Comparison of ENCODE assay signal across 16 cellular contexts in the genomic region with DNA sequence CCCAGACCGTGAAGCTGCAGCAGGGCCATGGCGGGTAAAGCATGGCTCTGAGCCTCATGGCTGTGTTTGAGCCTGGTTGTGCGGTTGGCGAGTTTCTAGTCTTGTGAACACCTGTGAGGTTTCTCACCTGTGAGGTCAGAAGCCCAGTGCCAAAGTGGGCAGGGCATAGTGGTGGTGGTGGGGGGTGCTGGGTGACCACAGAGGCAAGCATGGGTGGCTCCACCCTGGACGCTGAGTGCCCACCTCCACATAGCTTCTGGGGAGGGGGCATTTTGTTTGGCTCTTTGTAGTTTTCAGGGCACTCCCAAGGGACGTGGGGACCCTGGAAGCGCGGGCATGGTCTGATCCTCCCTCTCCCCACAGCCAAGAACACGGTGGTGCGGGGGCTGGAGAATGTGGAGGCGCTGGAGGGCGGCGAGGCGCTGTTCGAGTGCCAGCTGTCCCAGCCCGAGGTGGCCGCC.
"Had no signal": no experiment of that assay in that cellular context is flagged by ENCODE, and none has a peak within 500 bp of the region (broad histone marks: within the 10 kb centered on the region; RNA-seq: fewer than 3 reads in every experiment).

No MANE protein-coding gene starts in this region.

- H3K27me3 Mint-ChIP-seq: activated CD4-positive, alpha-beta memory T cell treated with anti-CD3 and anti-CD28 coated beads, Interleukin-2, amount 10 ng/mL, durations not matched to agents 7 days and 5 days; activated CD4-positive, alpha-beta T cell treated with anti-CD3 and anti-CD28 coated beads for 36 hours; activated T-cell treated with anti-CD3 and anti-CD28 coated beads, Interleukin-2, amount 50 U/mL, for 24 hours; natural killer cell treated with Interleukin-12 subunit alpha and Interleukin-12 subunit beta and Interleukin-15 and Interleukin-18, amount 100 ng/mL, for 72 hours had no signal

- ATAC-seq: activated CD4-positive, alpha-beta T cell treated with anti-CD3 and anti-CD28 coated beads for 36 hours; gastroesophageal sphincter; left lung; natural killer cell treated with Interleukin-12 subunit alpha and Interleukin-12 subunit beta and Interleukin-15 and Interleukin-18, amount 100 ng/mL, for 72 hours had no signal

- H3K9me3 ChIP-seq: SK-N-SH had no signal

- H3K27ac ChIP-seq: breast epithelium, gastroesophageal sphincter, left lung, skin epidermis, VCaP had no signal

- H3K4me3 ChIP-seq: breast epithelium, gastroesophageal sphincter, left lung, skin epidermis had no signal

- H3K27ac Mint-ChIP-seq: activated CD4-positive, alpha-beta memory T cell treated with anti-CD3 and anti-CD28 coated beads, Interleukin-2, amount 10 ng/mL, durations not matched to agents 7 days and 5 days; activated CD4-positive, alpha-beta T cell treated with anti-CD3 and anti-CD28 coated beads for 36 hours; activated T-cell treated with anti-CD3 and anti-CD28 coated beads, Interleukin-2, amount 50 U/mL, for 24 hours; natural killer cell treated with Interleukin-12 subunit alpha and Interleukin-12 subunit beta and Interleukin-15 and Interleukin-18, amount 100 ng/mL, for 72 hours had no signal

- H3K4me1 ChIP-seq: breast epithelium, gastroesophageal sphincter, left lung had no signal

- H3K9me3 Mint-ChIP-seq: natural killer cell treated with Interleukin-12 subunit alpha and Interleukin-12 subunit beta and Interleukin-15 and Interleukin-18, amount 100 ng/mL, for 72 hours had no signal

- H3K4me3 Mint-ChIP-seq: activated CD4-positive, alpha-beta memory T cell treated with anti-CD3 and anti-CD28 coated beads, Interleukin-2, amount 10 ng/mL, durations not matched to agents 7 days and 5 days; activated CD4-positive, alpha-beta T cell treated with anti-CD3 and anti-CD28 coated beads for 36 hours; activated T-cell treated with anti-CD3 and anti-CD28 coated beads, Interleukin-2, amount 50 U/mL, for 24 hours; natural killer cell treated with Interleukin-12 subunit alpha and Interleukin-12 subunit beta and Interleukin-15 and Interleukin-18, amount 100 ng/mL, for 72 hours had no signal

- DNase-seq: activated CD4-positive, alpha-beta memory T cell treated with anti-CD3 and anti-CD28 coated beads, Interleukin-2, amount 10 ng/mL, durations not matched to agents 7 days and 5 days; activated CD4-positive, alpha-beta T cell treated with anti-CD3 and anti-CD28 coated beads for 36 hours; dermis blood vessel endothelial cell; erythroblast; mesenchymal stem cell; SK-N-SH; stimulated activated CD4-positive, alpha-beta T cell treated with anti-CD3 and anti-CD28 coated beads, Interleukin-4, amount 100 ng/mL, for 4 hours; stimulated activated CD8-positive, alpha-beta memory T cell treated with anti-CD3 and anti-CD28 coated beads, Interleukin-4, amount 100 ng/mL, for 48 hours; stimulated activated naive CD4-positive, alpha-beta T cell treated with Interleukin-2 at 50 U/mL for 16 hours had no signal

- H3K36me3 Mint-ChIP-seq: natural killer cell treated with Interleukin-12 subunit alpha and Interleukin-12 subunit beta and Interleukin-15 and Interleukin-18, amount 100 ng/mL, for 72 hours had no signal

- H3K27me3 ChIP-seq: breast epithelium, left lung had no signal

- H3K4me1 Mint-ChIP-seq: activated CD4-positive, alpha-beta memory T cell treated with anti-CD3 and anti-CD28 coated beads, Interleukin-2, amount 10 ng/mL, durations not matched to agents 7 days and 5 days; activated CD4-positive, alpha-beta T cell treated with anti-CD3 and anti-CD28 coated beads for 36 hours had no signal
